In the genomic region with DNA sequence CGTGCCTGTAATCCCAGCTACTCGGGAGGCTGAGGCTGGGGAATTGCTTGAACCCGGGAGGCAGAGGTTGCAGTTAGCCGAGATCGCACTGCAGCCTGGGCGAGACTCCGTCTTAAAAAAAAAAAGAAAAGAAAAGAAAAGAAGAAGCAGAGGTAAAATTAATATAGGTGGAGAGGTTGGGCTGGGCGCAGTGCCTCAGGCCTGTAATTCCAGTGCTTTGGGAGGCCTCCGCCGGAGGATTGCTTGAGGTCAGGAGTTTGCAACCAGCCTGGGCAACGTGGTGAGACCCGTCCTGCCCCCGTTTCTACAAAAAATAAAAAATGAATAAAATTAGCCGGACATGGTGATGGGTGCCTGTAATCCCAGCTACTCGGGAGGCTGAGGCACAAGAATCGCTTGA, we compare ENCODE assay signal across 21 cellular contexts. TPM values are rescaled to one million over a fixed set of nuclear protein-coding genes. Genes with fewer than 3 reads are reported as not detected.
DNase-seq lines count a peak whose midpoint lies in the region; ATAC-seq and TF ChIP-seq lines count a peak whose summit lies in the region.
"Had no signal": no experiment of that assay in that cellular context is flagged by ENCODE, and none has a peak within 500 bp of the region (broad histone marks: within the 10 kb centered on the region; RNA-seq: fewer than 3 reads in every experiment).

No MANE protein-coding gene starts in this region.

- no peaks in the 10 kb centered on the region for H3K9me3 ChIP-seq in right atrium auricular region
- H3K9me3 ChIP-seq in stomach: peaks cover 0 to 27% (median 8%) of the 10 kb centered on the region in 4 donors
- no peaks in the 10 kb centered on the region for H3K9me3 ChIP-seq in right cardiac atrium (ENCODE audit: control insufficient read depth, low read length)
- H3K9me3 ChIP-seq: A549, Caco-2, HAP-1 had no signal

- intact Hi-C loops in left ventricle myocardium superior (cut with micrococcal nuclease) (no loop called here), stomach (cut with DNase I; ENCODE audit: low total_unique reads) (no loop called here), right cardiac atrium (cut with DNase I) (no loop called here)

- H3K27ac ChIP-seq in right atrium auricular region: no peak overlapping the region
- no peak overlapping the region for H3K27ac ChIP-seq in stomach
- H3K27ac ChIP-seq in right cardiac atrium (ENCODE audit: low read length): no peak overlapping the region
- H3K27ac ChIP-seq: A549 had no signal

- TF ChIP-seq POLR2A in stomach (IDR thresholded peaks at IDR 0.05): no peak

- no peak for TF ChIP-seq CTCF in right atrium auricular region (IDR thresholded peaks at IDR 0.05)
- TF ChIP-seq CTCF in stomach (IDR thresholded peaks at IDR 0.05): no peak

- DNase-seq in right atrium auricular region (ENCODE audit: low spot score) (peak; percentile 7), left ventricle myocardium superior (no peak), mesenteric fat pad (ENCODE audit: low spot score) (peak; percentile 37), stomach (peak; percentile 11), ureter (ENCODE audit: low spot score) (peak; percentile 4), right cardiac atrium (no peak), SW 1271 (lab: John Stamatoyannopoulos, UW) (no peak)
- DNase-seq in activated T-cell treated with anti-CD3 and anti-CD28 coated beads, Interleukin-2, amount 50 U/mL, for 1 hour: no peak
- DNase-seq: 8988T; ACHN; C1 segment of cervical spinal cord; Caco-2; CD4-positive, CD25-positive, alpha-beta regulatory T cell; DMS153; DND-41; GOT3; HFFc6 had no signal

- no peak for TF ChIP-seq EP300 in stomach (IDR thresholded peaks at IDR 0.05)

- no peak for ATAC-seq in left ventricle myocardium superior
- ATAC-seq in right cardiac atrium: no peak
- ATAC-seq: A549; CD8-positive, alpha-beta T cell had no signal

- WGBS in stomach, 5 donors: 83 to 91% (median 89%) methylated on average over 16 of the region's 16 CpGs
- 86% methylated on average over 16 of the region's 16 CpGs for WGBS in right cardiac atrium

- H3K4me3 ChIP-seq in right atrium auricular region (no peak overlapping the region), stomach (no peak overlapping the region), right cardiac atrium (ENCODE audit: low read length) (no peak overlapping the region)
- H3K4me3 ChIP-seq: A549, HAP-1 had no signal

- H3K36me3 ChIP-seq in right atrium auricular region (no peaks in the 10 kb centered on the region), stomach (no peaks in the 10 kb centered on the region)
- H3K36me3 ChIP-seq: HAP-1 had no signal

- no peaks in the 10 kb centered on the region for H3K4me1 ChIP-seq in right atrium auricular region
- H3K4me1 ChIP-seq in stomach: no peaks in the 10 kb centered on the region
- no peaks in the 10 kb centered on the region for H3K4me1 ChIP-seq in right cardiac atrium (ENCODE audit: control insufficient read depth, insufficient read depth, low read length)
- H3K4me1 ChIP-seq: A549, Caco-2, HAP-1 had no signal

- H3K27me3 ChIP-seq in right atrium auricular region (no peaks in the 10 kb centered on the region), stomach (no peaks in the 10 kb centered on the region), right cardiac atrium (ENCODE audit: control insufficient read depth, insufficient read depth) (no peaks in the 10 kb centered on the region)

RNA-seq across cellular contexts. Expression of a gene that starts 0.9 kb away (rescaled TPM):
- total RNA-seq in right atrium auricular region: not detected
- total RNA-seq in left ventricle myocardium superior: not detected
- not detected for total RNA-seq in mesenteric fat pad
- total RNA-seq in stomach: not detected
- polyA plus RNA-seq in stomach: under 1 TPM in 2 of 3 donors, not detected in 1; 0.13 to 0.25 TPM
- total RNA-seq in ureter: not detected
- not detected for total RNA-seq in right cardiac atrium
- 0.14 TPM for polyA plus RNA-seq in right cardiac atrium
- total RNA-seq: Caco-2; CD4-positive, CD25-positive, alpha-beta regulatory T cell; CD8-positive, alpha-beta T cell; HFFc6 had no signal
- polyA plus RNA-seq: A549; BJ; CD4-positive, CD25-positive, alpha-beta regulatory T cell had no signal

Comparison
In these comparisons a context has a peak if more than half of its experiments do, and no peak if none do; other contexts are left out.
1. DNase-seq: peak in right atrium auricular region (single experiment), mesenteric fat pad (single experiment), stomach (single experiment) and ureter (single experiment); none in left ventricle myocardium superior (single experiment), activated T-cell treated with anti-CD3 and anti-CD28 coated beads, Interleukin-2, amount 50 U/mL, for 1 hour (single experiment), right cardiac atrium (0 of 3) and SW 1271 (0 of 2).